Comparison of ENCODE assay signal across 1 cellular context in the genomic region with DNA sequence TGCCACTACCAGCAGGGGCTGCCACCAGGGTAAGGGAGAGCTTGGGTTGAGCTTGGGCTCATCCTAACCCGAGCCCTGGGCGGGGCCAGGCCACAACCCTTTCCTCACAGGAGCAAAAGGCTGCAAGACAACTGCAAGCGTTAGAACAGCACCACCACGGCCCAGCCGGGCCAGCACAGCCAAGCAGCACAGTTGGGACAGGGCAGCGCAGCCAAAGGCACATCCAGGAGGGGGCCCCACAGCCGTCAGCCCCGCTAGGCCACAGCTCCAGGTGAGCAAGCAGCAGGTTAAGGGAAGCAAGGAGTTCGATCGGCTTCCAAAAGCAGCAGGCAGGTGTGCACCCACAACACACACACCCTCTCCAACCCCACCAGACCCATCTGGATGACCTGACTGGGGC.
TF ChIP-seq lines count a peak whose summit lies in the region.

No MANE protein-coding gene starts in this region.

TF ChIP-seq in H1, 55 proteins besides CTCF, POLR2A, EP300 and RAD21:
- TF ChIP-seq YY1 (IDR thresholded peaks at IDR 0.05; ENCODE audit: low read depth, low read length) (no peak), JUN (IDR thresholded peaks at IDR 0.05; ENCODE audit: low read depth, low read length) (no peak), KDM4A (IDR thresholded peaks at IDR 0.05; ENCODE audit: low read depth, low read length, severe bottlenecking) (no peak), BRCA1 (IDR thresholded peaks at IDR 0.05; ENCODE audit: low read depth, low read length) (no peak), BACH1 (IDR thresholded peaks at IDR 0.05; ENCODE audit: low read length) (no peak), SAP30 (IDR thresholded peaks at IDR 0.05; ENCODE audit: insufficient read depth, insufficient replicate concordance, low read length) (no peak), CREB1 (IDR thresholded peaks at IDR 0.05) (no peak)
- TF ChIP-seq, protein P1, sequence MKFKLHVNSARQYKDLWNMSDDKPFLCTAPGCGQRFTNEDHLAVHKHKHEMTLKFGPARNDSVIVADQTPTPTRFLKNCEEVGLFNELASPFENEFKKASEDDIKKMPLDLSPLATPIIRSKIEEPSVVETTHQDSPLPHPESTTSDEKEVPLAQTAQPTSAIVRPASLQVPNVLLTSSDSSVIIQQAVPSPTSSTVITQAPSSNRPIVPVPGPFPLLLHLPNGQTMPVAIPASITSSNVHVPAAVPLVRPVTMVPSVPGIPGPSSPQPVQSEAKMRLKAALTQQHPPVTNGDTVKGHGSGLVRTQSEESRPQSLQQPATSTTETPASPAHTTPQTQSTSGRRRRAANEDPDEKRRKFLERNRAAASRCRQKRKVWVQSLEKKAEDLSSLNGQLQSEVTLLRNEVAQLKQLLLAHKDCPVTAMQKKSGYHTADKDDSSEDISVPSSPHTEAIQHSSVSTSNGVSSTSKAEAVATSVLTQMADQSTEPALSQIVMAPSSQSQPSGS (IDR thresholded peaks at IDR 0.05; ENCODE audit: low read length): no peak
- TF ChIP-seq, protein P2, sequence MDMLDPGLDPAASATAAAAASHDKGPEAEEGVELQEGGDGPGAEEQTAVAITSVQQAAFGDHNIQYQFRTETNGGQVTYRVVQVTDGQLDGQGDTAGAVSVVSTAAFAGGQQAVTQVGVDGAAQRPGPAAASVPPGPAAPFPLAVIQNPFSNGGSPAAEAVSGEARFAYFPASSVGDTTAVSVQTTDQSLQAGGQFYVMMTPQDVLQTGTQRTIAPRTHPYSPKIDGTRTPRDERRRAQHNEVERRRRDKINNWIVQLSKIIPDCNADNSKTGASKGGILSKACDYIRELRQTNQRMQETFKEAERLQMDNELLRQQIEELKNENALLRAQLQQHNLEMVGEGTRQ (IDR thresholded peaks at IDR 0.05; ENCODE audit: low read length): no peak
